ENCODE assay signal across 26 cellular contexts in the genomic region with DNA sequence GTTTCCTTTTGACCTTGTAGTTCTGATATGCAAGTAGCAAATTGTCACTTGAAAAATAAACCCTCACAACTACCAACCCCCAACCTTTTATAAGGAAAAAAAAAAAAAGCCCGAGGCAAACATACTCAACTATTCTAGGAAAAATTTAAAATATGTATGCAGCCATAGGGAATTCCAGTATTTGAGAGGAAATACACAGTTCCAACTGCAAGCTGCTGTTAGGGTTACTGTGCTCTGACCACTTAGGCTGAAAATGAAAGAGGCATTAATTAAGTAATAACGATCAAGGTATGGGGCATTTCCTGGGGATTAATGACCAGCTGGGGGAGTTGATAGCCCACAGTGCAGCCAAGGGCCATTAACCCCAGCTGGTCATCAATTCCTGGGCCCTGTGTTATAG.
"Had no signal": no experiment of that assay in that cellular context is flagged by ENCODE, and none has a peak within 500 bp of the region (broad histone marks: within the 10 kb centered on the region; RNA-seq: fewer than 3 reads in every experiment).

No MANE protein-coding gene starts in this region.

- H3K27ac Mint-ChIP-seq: memory B cell; naive thymus-derived CD8-positive, alpha-beta T cell; stimulated activated naive CD8-positive, alpha-beta T cell treated with anti-CD3 and anti-CD28 coated beads, Interleukin-15, amount 100 ng/mL, for 72 hours had no signal

- H3K36me3 Mint-ChIP-seq: memory B cell; naive thymus-derived CD8-positive, alpha-beta T cell had no signal

- H3K27me3 Mint-ChIP-seq: memory B cell had no signal

- H3K9me3 ChIP-seq: adrenal gland, breast epithelium, gastrocnemius medialis, pancreas, right lobe of liver, testis, upper lobe of left lung had no signal

- DNase-seq: activated CD4-positive, alpha-beta T cell treated with anti-CD3 and anti-CD28 coated beads, Interleukin-2, amount 50 U/mL, for 1 hour; activated CD4-positive, CD25-positive, alpha-beta regulatory T cell treated with anti-CD3 and anti-CD28 coated beads, Interleukin-2, amount 50 U/mL, for 72 hours; activated CD8-positive, alpha-beta memory T cell treated with anti-CD3 and anti-CD28 coated beads for 24 hours; activated CD8-positive, alpha-beta memory T cell treated with anti-CD3 and anti-CD28 coated beads, Interleukin-2, amount 50 U/mL, for 48 hours; activated effector memory CD4-positive, alpha-beta T cell treated with Interleukin-2 at 50 U/mL for 16 hours; activated naive CD4-positive, alpha-beta T cell treated with anti-CD3 and anti-CD28 coated beads, Interleukin-2, amount 50 U/mL, for 16 hours; activated T-cell treated with anti-CD3 and anti-CD28 coated beads, Interleukin-2, amount 50 U/mL, for 48 hours; adrenal gland; gastrocnemius medialis; head of caudate nucleus; naive thymus-derived CD8-positive, alpha-beta T cell; pancreas; right lobe of liver; small intestine; stimulated activated CD4-positive, alpha-beta T cell treated with anti-CD3 and anti-CD28 coated beads, Interleukin-15, amount 100 ng/mL, for 24 hours; stimulated activated CD4-positive, alpha-beta T cell treated with anti-CD3 and anti-CD28 coated beads, Interleukin-2, amount 100 ng/mL, for 48 hours; stimulated activated naive CD8-positive, alpha-beta T cell treated with anti-CD3 and anti-CD28 coated beads, Interleukin-15, amount 100 ng/mL, for 72 hours; SW 1271; T-helper 2 cell; testis; upper lobe of left lung had no signal

- H3K4me1 ChIP-seq: breast epithelium, gastrocnemius medialis, pancreas, right lobe of liver, testis had no signal

- H3K4me1 Mint-ChIP-seq: memory B cell; naive thymus-derived CD8-positive, alpha-beta T cell; stimulated activated naive CD8-positive, alpha-beta T cell treated with anti-CD3 and anti-CD28 coated beads, Interleukin-15, amount 100 ng/mL, for 72 hours had no signal

- H3K9me3 Mint-ChIP-seq: memory B cell had no signal

- H3K36me3 ChIP-seq: adrenal gland, breast epithelium, gastrocnemius medialis, pancreas, right lobe of liver, upper lobe of left lung had no signal

- H3K4me3 Mint-ChIP-seq: memory B cell; naive thymus-derived CD8-positive, alpha-beta T cell; stimulated activated naive CD8-positive, alpha-beta T cell treated with anti-CD3 and anti-CD28 coated beads, Interleukin-15, amount 100 ng/mL, for 72 hours had no signal

- ATAC-seq: gastrocnemius medialis; naive thymus-derived CD8-positive, alpha-beta T cell; pancreas; stimulated activated naive CD8-positive, alpha-beta T cell treated with anti-CD3 and anti-CD28 coated beads, Interleukin-15, amount 100 ng/mL, for 72 hours had no signal

- FAIRE-seq: astrocyte, pancreas, small intestine had no signal

- H3K4me3 ChIP-seq: adrenal gland, breast epithelium, gastrocnemius medialis, pancreas, right lobe of liver, testis, upper lobe of left lung had no signal

- H3K27me3 ChIP-seq: adrenal gland, breast epithelium, gastrocnemius medialis, pancreas, right lobe of liver, testis, upper lobe of left lung had no signal

- H3K27ac ChIP-seq: breast epithelium, epithelial cell of prostate, gastrocnemius medialis, pancreas, right lobe of liver, testis, upper lobe of left lung, VCaP had no signal
